Comparison of ENCODE assay signal across 2 cellular contexts in the genomic region with DNA sequence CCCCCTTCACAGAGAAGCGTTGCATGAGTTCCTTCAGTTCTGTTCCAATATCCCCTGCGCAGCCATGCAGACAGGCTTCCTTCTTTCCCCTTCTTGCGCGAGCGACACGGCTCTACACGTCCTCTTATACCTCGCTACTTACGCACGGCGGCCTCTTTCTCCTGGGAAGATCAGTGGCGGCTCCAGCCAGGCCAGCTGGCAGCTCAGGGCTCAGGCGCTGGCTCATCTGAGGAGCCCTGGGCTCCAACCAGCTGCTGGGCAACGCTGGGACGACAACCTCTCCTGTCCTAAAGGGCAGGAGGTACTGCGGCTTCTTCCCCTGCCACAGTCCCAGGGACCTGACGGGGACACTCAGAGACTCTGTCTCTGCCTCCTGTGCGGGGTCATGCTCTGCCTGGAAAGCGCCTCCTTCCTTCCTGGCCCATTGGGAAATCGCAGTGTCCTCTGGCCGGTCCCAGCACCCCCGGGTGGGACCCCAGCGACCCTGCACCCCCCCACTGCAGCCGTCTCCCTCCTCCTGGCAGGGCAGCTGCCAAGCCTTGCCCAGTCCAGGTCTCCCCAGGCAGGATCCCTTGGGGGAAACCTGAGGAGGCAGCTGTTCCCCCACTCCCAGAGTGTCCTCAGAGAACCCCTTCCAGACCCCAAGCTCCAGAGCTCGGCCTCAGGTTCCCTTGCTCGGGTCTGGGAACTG.
TF ChIP-seq lines count a peak whose summit lies in the region.

No MANE protein-coding gene starts in this region.

TF ChIP-seq in GM23338, 12 proteins besides CTCF, POLR2A, EP300 and RAD21:
- no peak for TF ChIP-seq ZNF114 (CRISPR knock-in tag; IDR thresholded peaks at IDR 0.05)
- TF ChIP-seq, protein P1, sequence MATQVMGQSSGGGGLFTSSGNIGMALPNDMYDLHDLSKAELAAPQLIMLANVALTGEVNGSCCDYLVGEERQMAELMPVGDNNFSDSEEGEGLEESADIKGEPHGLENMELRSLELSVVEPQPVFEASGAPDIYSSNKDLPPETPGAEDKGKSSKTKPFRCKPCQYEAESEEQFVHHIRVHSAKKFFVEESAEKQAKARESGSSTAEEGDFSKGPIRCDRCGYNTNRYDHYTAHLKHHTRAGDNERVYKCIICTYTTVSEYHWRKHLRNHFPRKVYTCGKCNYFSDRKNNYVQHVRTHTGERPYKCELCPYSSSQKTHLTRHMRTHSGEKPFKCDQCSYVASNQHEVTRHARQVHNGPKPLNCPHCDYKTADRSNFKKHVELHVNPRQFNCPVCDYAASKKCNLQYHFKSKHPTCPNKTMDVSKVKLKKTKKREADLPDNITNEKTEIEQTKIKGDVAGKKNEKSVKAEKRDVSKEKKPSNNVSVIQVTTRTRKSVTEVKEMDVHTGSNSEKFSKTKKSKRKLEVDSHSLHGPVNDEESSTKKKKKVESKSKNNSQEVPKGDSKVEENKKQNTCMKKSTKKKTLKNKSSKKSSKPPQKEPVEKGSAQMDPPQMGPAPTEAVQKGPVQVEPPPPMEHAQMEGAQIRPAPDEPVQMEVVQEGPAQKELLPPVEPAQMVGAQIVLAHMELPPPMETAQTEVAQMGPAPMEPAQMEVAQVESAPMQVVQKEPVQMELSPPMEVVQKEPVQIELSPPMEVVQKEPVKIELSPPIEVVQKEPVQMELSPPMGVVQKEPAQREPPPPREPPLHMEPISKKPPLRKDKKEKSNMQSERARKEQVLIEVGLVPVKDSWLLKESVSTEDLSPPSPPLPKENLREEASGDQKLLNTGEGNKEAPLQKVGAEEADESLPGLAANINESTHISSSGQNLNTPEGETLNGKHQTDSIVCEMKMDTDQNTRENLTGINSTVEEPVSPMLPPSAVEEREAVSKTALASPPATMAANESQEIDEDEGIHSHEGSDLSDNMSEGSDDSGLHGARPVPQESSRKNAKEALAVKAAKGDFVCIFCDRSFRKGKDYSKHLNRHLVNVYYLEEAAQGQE (IDR thresholded peaks at IDR 0.05; ENCODE audit: unreplicated experiment) = no peak
TF ChIP-seq in GM23338: peak in this region for 0.

TF ChIP-seq in K562, 482 proteins besides CTCF, POLR2A, EP300 and RAD21:
- TF ChIP-seq ZNF311 (CRISPR knock-in tag; IDR thresholded peaks at IDR 0.05) (no peak), GABPA (tag; conservative IDR thresholded peaks at IDR 0.05; ENCODE audit: low read depth) (no peak), PURB (CRISPR knock-in tag; IDR thresholded peaks at IDR 0.05; ENCODE audit: low read depth) (no peak), ZNF143 (CRISPR knock-in tag; IDR thresholded peaks at IDR 0.05) (no peak), THRAP3 (IDR thresholded peaks at IDR 0.05; ENCODE audit: borderline replicate concordance) (no peak), PHB2 (IDR thresholded peaks at IDR 0.05; ENCODE audit: low read depth) (no peak)
- TF ChIP-seq, protein P2, sequence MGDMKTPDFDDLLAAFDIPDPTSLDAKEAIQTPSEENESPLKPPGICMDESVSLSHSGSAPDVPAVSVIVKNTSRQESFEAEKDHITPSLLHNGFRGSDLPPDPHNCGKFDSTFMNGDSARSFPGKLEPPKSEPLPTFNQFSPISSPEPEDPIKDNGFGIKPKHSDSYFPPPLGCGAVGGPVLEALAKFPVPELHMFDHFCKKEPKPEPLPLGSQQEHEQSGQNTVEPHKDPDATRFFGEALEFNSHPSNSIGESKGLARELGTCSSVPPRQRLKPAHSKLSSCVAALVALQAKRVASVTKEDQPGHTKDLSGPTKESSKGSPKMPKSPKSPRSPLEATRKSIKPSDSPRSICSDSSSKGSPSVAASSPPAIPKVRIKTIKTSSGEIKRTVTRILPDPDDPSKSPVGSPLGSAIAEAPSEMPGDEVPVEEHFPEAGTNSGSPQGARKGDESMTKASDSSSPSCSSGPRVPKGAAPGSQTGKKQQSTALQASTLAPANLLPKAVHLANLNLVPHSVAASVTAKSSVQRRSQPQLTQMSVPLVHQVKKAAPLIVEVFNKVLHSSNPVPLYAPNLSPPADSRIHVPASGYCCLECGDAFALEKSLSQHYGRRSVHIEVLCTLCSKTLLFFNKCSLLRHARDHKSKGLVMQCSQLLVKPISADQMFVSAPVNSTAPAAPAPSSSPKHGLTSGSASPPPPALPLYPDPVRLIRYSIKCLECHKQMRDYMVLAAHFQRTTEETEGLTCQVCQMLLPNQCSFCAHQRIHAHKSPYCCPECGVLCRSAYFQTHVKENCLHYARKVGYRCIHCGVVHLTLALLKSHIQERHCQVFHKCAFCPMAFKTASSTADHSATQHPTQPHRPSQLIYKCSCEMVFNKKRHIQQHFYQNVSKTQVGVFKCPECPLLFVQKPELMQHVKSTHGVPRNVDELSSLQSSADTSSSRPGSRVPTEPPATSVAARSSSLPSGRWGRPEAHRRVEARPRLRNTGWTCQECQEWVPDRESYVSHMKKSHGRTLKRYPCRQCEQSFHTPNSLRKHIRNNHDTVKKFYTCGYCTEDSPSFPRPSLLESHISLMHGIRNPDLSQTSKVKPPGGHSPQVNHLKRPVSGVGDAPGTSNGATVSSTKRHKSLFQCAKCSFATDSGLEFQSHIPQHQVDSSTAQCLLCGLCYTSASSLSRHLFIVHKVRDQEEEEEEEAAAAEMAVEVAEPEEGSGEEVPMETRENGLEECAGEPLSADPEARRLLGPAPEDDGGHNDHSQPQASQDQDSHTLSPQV (IDR thresholded peaks at IDR 0.05) = no peak
